1 cellular context compared by ENCODE assay signal in the genomic region with DNA sequence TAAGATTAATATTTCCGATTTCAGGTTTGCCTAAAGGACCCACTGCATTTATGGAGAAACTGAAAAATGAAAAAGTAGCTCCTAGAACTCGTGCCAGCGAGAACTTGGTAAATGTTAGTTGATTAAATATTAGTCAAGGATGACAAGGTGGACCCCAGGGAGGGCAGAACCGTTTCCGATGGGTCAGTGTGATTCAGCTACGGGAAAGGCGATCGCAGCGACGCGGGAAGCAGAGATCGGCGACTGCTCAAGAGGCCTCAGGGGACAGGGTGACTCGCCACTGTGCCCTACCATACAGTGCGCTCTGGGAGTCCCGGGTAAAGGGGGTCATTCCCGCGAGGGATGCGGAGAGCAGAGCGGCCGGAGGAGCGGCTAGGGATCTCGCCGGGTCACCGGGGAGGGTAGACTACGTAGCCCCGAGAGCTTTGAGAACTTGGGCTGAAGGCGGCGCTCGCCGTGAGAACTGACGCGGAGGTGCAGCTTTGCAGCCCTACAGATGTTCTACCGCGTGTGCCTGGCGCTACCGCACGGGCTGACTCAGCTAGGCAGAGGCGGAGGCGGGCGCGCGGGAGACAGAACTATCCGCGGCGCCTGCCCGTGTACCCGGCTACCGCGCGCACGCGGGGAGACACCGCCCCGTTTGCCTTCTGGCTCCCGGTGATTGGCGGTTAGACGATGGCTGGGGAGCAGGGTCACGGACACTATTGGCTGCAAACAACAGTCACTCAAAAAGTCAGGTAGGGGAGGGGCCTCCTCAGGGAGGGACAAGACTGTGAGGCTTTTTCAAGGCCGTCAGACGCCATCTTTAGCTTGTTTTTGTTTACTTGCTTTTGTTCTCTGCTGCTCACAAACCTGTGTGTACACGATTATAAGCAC.
TF ChIP-seq lines count a peak whose summit lies in the region.

No MANE protein-coding gene starts in this region.

TF ChIP-seq in HCT116, 20 proteins besides CTCF, POLR2A, EP300 and RAD21:
- TF ChIP-seq EZH2phosphoT487 (IDR thresholded peaks at IDR 0.05; ENCODE audit: borderline replicate concordance) (no peak), SIN3A (IDR thresholded peaks at IDR 0.05; ENCODE audit: low read depth) (peak; percentile 59; the same call in 1 of the 2 replicates), SRF (IDR thresholded peaks at IDR 0.05; ENCODE audit: low read depth) (no peak), YY1 (IDR thresholded peaks at IDR 0.05; ENCODE audit: extremely low read depth, insufficient replicate concordance, low read depth, low read length) (peak; percentile 88), SP1 (IDR thresholded peaks at IDR 0.05; ENCODE audit: low read depth) (peak; percentile 95), ZFX (IDR thresholded peaks at IDR 0.05) (no peak), CBX3 (IDR thresholded peaks at IDR 0.05; ENCODE audit: low read depth) (no peak; the same call in 1 of the 2 replicates), POLR2AphosphoS5 (IDR thresholded peaks at IDR 0.05; ENCODE audit: low read depth, low read length) (peak; percentile 97), FOSL1 (IDR thresholded peaks at IDR 0.05; ENCODE audit: low read depth) (peak; percentile 39; the same call in 1 of the 2 replicates), TCF7L2 (IDR thresholded peaks at IDR 0.05; ENCODE audit: borderline replicate concordance, extremely low read depth, insufficient read depth, insufficient read length) (peak; percentile 59), EZH2 (IDR thresholded peaks at IDR 0.05) (no peak), ZNF274 (IDR thresholded peaks at IDR 0.05; ENCODE audit: low read depth, low read length) (no peak), JUND (IDR thresholded peaks at IDR 0.05) (no peak), ELF1 (IDR thresholded peaks at IDR 0.05; ENCODE audit: borderline replicate concordance, low read depth) (no peak), EGR1 (IDR thresholded peaks at IDR 0.05; ENCODE audit: low read depth) (peak; percentile 88), CEBPB (IDR thresholded peaks at IDR 0.05; ENCODE audit: low read depth) (no peak)
- TF ChIP-seq, protein P1, sequence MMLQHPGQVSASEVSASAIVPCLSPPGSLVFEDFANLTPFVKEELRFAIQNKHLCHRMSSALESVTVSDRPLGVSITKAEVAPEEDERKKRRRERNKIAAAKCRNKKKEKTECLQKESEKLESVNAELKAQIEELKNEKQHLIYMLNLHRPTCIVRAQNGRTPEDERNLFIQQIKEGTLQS (IDR thresholded peaks at IDR 0.05) = no peak
- TF ChIP-seq, protein P2, sequence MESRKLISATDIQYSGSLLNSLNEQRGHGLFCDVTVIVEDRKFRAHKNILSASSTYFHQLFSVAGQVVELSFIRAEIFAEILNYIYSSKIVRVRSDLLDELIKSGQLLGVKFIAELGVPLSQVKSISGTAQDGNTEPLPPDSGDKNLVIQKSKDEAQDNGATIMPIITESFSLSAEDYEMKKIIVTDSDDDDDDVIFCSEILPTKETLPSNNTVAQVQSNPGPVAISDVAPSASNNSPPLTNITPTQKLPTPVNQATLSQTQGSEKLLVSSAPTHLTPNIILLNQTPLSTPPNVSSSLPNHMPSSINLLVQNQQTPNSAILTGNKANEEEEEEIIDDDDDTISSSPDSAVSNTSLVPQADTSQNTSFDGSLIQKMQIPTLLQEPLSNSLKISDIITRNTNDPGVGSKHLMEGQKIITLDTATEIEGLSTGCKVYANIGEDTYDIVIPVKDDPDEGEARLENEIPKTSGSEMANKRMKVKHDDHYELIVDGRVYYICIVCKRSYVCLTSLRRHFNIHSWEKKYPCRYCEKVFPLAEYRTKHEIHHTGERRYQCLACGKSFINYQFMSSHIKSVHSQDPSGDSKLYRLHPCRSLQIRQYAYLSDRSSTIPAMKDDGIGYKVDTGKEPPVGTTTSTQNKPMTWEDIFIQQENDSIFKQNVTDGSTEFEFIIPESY (IDR thresholded peaks at IDR 0.05; ENCODE audit: extremely low read depth, insufficient replicate concordance, low read length) = no peak
- TF ChIP-seq, protein P3, sequence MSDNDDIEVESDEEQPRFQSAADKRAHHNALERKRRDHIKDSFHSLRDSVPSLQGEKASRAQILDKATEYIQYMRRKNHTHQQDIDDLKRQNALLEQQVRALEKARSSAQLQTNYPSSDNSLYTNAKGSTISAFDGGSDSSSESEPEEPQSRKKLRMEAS (IDR thresholded peaks at IDR 0.05) = peak; percentile 93
- TF ChIP-seq, protein P4, sequence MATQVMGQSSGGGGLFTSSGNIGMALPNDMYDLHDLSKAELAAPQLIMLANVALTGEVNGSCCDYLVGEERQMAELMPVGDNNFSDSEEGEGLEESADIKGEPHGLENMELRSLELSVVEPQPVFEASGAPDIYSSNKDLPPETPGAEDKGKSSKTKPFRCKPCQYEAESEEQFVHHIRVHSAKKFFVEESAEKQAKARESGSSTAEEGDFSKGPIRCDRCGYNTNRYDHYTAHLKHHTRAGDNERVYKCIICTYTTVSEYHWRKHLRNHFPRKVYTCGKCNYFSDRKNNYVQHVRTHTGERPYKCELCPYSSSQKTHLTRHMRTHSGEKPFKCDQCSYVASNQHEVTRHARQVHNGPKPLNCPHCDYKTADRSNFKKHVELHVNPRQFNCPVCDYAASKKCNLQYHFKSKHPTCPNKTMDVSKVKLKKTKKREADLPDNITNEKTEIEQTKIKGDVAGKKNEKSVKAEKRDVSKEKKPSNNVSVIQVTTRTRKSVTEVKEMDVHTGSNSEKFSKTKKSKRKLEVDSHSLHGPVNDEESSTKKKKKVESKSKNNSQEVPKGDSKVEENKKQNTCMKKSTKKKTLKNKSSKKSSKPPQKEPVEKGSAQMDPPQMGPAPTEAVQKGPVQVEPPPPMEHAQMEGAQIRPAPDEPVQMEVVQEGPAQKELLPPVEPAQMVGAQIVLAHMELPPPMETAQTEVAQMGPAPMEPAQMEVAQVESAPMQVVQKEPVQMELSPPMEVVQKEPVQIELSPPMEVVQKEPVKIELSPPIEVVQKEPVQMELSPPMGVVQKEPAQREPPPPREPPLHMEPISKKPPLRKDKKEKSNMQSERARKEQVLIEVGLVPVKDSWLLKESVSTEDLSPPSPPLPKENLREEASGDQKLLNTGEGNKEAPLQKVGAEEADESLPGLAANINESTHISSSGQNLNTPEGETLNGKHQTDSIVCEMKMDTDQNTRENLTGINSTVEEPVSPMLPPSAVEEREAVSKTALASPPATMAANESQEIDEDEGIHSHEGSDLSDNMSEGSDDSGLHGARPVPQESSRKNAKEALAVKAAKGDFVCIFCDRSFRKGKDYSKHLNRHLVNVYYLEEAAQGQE (IDR thresholded peaks at IDR 0.05; ENCODE audit: low read depth) = no peak
